25 cellular contexts compared by ENCODE assay signal in genomic region chr7:26444554-26444953, GRCh38.
"Had no signal": no experiment of that assay in that cellular context is flagged by ENCODE, and none has a peak within 500 bp of the region (broad histone marks: within the 10 kb centered on the region; RNA-seq: fewer than 3 reads in every experiment).

No MANE protein-coding gene starts in this region.

- H3K4me1 ChIP-seq: left lung, lower lobe of right lung, right atrium auricular region, right lobe of liver, tibial nerve, vagina had no signal

- DNase-seq: hypothalamus; immature natural killer cell; kidney; left colon; left lung; lower lobe of right lung; mammary epithelial cell; mesendoderm; midbrain; mucosa of descending colon; naive thymus-derived CD4-positive, alpha-beta T cell; ovary; right lobe of liver; stimulated activated CD4-positive, alpha-beta T cell treated with anti-CD3 and anti-CD28 coated beads, Interleukin-1b, Interleukin-23, amount 100 ng/mL, for 48 hours; stimulated activated CD4-positive, alpha-beta T cell treated with anti-CD3 and anti-CD28 coated beads, Interleukin-2, amount 100 ng/mL, for 48 hours; stimulated activated naive B cell treated with anti-CD40 and anti-IgM and Interleukin-4, amounts not matched to agents 10 μg/mL and 1 μg/mL and 100 μg/mL, for 72 hours; stimulated activated naive CD8-positive, alpha-beta T cell treated with anti-CD3 and anti-CD28 coated beads, Interleukin-15, Interleukin-2, amounts not matched to agents 100 U/mL and 50 U/mL, for 24 hours; upper lobe of left lung had no signal

- H3K36me3 Mint-ChIP-seq: immature natural killer cell; naive thymus-derived CD4-positive, alpha-beta T cell; natural killer cell treated with Interleukin-12 subunit alpha and Interleukin-12 subunit beta and Interleukin-15 and Interleukin-18, amount 100 ng/mL, for 72 hours; stimulated activated naive B cell treated with anti-CD40 and anti-IgM and Interleukin-4, amounts not matched to agents 10 μg/mL and 1 μg/mL and 100 μg/mL, for 72 hours had no signal

- H3K27ac ChIP-seq: left lung, lower lobe of right lung, ovary, right atrium auricular region, right lobe of liver, tibial nerve, upper lobe of left lung, vagina had no signal

- H3K27me3 ChIP-seq: left lung, ovary, right atrium auricular region, right lobe of liver, tibial nerve, upper lobe of left lung, vagina had no signal

- H3K36me3 ChIP-seq: left lung, lower lobe of right lung, ovary, right atrium auricular region, right lobe of liver, tibial nerve, upper lobe of left lung, vagina had no signal

- H3K4me3 Mint-ChIP-seq: immature natural killer cell; naive thymus-derived CD4-positive, alpha-beta T cell; natural killer cell treated with Interleukin-12 subunit alpha and Interleukin-12 subunit beta and Interleukin-15 and Interleukin-18, amount 100 ng/mL, for 72 hours; stimulated activated naive B cell treated with anti-CD40 and anti-IgM and Interleukin-4, amounts not matched to agents 10 μg/mL and 1 μg/mL and 100 μg/mL, for 72 hours had no signal

- H3K9me3 ChIP-seq: left lung, lower lobe of right lung, mucosa of descending colon, ovary, right atrium auricular region, right lobe of liver, tibial nerve, upper lobe of left lung, vagina had no signal

- H3K4me2 ChIP-seq: smooth muscle cell had no signal

- H3K4me1 Mint-ChIP-seq: immature natural killer cell; naive thymus-derived CD4-positive, alpha-beta T cell; stimulated activated naive B cell treated with anti-CD40 and anti-IgM and Interleukin-4, amounts not matched to agents 10 μg/mL and 1 μg/mL and 100 μg/mL, for 72 hours had no signal

- H3K9me3 Mint-ChIP-seq: immature natural killer cell; naive thymus-derived CD4-positive, alpha-beta T cell; natural killer cell treated with Interleukin-12 subunit alpha and Interleukin-12 subunit beta and Interleukin-15 and Interleukin-18, amount 100 ng/mL, for 72 hours; stimulated activated naive B cell treated with anti-CD40 and anti-IgM and Interleukin-4, amounts not matched to agents 10 μg/mL and 1 μg/mL and 100 μg/mL, for 72 hours had no signal

- ATAC-seq: left colon; left lung; lower lobe of right lung; mucosa of descending colon; naive thymus-derived CD4-positive, alpha-beta T cell; natural killer cell treated with Interleukin-12 subunit alpha and Interleukin-12 subunit beta and Interleukin-15 and Interleukin-18, amount 100 ng/mL, for 72 hours; right lobe of liver; stimulated activated naive B cell treated with anti-CD40 and anti-IgM and Interleukin-4, amounts not matched to agents 10 μg/mL and 1 μg/mL and 100 μg/mL, for 72 hours; stimulated activated naive CD8-positive, alpha-beta T cell treated with anti-CD3 and anti-CD28 coated beads, Interleukin-15, Interleukin-2, amounts not matched to agents 100 U/mL and 50 U/mL, for 24 hours had no signal

- H3K4me3 ChIP-seq: left lung, lower lobe of right lung, mucosa of descending colon, ovary, right atrium auricular region, right lobe of liver, smooth muscle cell, tibial nerve, upper lobe of left lung, vagina had no signal

- H3K27ac Mint-ChIP-seq: immature natural killer cell; naive thymus-derived CD4-positive, alpha-beta T cell; natural killer cell treated with Interleukin-12 subunit alpha and Interleukin-12 subunit beta and Interleukin-15 and Interleukin-18, amount 100 ng/mL, for 72 hours; progenitor cell of endocrine pancreas; stimulated activated naive B cell treated with anti-CD40 and anti-IgM and Interleukin-4, amounts not matched to agents 10 μg/mL and 1 μg/mL and 100 μg/mL, for 72 hours had no signal

- FAIRE-seq: islet of Langerhans, kidney had no signal
